Comparison of ENCODE assay signal across 18 cellular contexts in the genomic region with DNA sequence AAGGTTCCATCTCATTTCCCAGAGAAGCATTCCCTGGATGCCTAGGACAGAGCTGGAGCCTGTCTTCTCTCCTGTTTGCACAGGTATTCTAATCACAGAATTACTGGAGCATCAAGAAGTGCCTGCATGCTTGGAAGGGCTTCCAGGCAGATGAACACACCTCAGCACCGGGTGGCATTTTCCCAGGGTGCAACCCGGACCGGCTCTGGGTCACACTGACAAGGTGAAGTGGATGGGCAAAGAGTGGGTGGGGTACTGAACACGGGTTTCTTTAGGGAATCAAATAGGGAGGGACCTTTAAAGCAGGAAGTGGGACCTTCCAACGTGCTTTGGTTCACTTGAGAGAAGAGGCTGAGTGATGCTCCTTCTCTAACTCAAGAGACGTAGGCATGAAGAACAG. TPM values are rescaled to one million over a fixed set of nuclear protein-coding genes. Genes with fewer than 3 reads are reported as not detected.
DNase-seq lines count a peak whose midpoint lies in the region; ATAC-seq and TF ChIP-seq lines count a peak whose summit lies in the region.
"Had no signal": no experiment of that assay in that cellular context is flagged by ENCODE, and none has a peak within 500 bp of the region (broad histone marks: within the 10 kb centered on the region; RNA-seq: fewer than 3 reads in every experiment).

No MANE protein-coding gene starts in this region.

- H3K4me2 ChIP-seq in hepatocyte (no peak overlapping the region), trophoblast cell (ENCODE audit: low read length) (no peak overlapping the region)

- peak overlapping the region; percentile 98 for H2BK5ac ChIP-seq in trophoblast cell (ENCODE audit: low read depth, low read length, poor library complexity)

- no peak overlapping the region for H3K27ac Mint-ChIP-seq in naive thymus-derived CD8-positive, alpha-beta T cell

- H3K4me1 ChIP-seq in hepatocyte (ENCODE audit: insufficient read depth) (peaks cover 16% of the 10 kb centered on the region), trophoblast cell (ENCODE audit: control insufficient read depth in 1 of 2, insufficient read depth in 2 of 2, low read length in 2 of 2) (peaks cover 42 to 52% of the 10 kb centered on the region in 2 experiments), thoracic aorta (ENCODE audit: control insufficient read depth in 1 of 2, low read depth in 2 of 2) (peaks cover 28 to 51% of the 10 kb centered on the region in 2 donors)

- WGBS in hepatocyte (ENCODE audit: low lambda C conversion rate, missing lambda C conversion rate): 87% methylated on average over 6 of the region's 6 CpGs
- WGBS in trophoblast cell (ENCODE audit: extremely low coverage, insufficient coverage, insufficient read length): no CpG with 5 or more reads among the region's 6 CpGs

- CTCF ChIA-PET in RWPE1 (lab: Yijun Ruan, JAX): interaction anchor here (0.7 to 1.4 kb wide), 2 partner anchors 28 to 1526 kb away, joined by 3 to 4 read pairs; no protein-coding TSS in a partner anchor

- peaks cover 0 to 2% (median 0%) of the 10 kb centered on the region in 5 donors for H3K27me3 Mint-ChIP-seq in naive thymus-derived CD8-positive, alpha-beta T cell
- H3K27me3 Mint-ChIP-seq: CD4-positive, CD25-positive, alpha-beta regulatory T cell had no signal

- POLR2A ChIA-PET in RWPE1 (lab: Yijun Ruan, JAX; ENCODE audit: low non-redundant PET): no interaction called here
- POLR2A ChIA-PET in naive thymus-derived CD8-positive, alpha-beta T cell (lab: Charles Lee): no interaction called here

- peaks cover 0 to 2% (median 2%) of the 10 kb centered on the region in 4 donors for H3K4me1 Mint-ChIP-seq in naive thymus-derived CD8-positive, alpha-beta T cell

- peak overlapping the region; percentile 44 for H4K8ac ChIP-seq in trophoblast cell (ENCODE audit: low read depth, low read length)

- H3K9me3 Mint-ChIP-seq in naive thymus-derived CD8-positive, alpha-beta T cell: no peaks in the 10 kb centered on the region

- H3K9me3 ChIP-seq in hepatocyte (ENCODE audit: low read depth) (no peaks in the 10 kb centered on the region), trophoblast cell (ENCODE audit: insufficient read depth, low read depth, low read length) (no peaks in the 10 kb centered on the region), thoracic aorta (no peaks in the 10 kb centered on the region)

- H2BK120ac ChIP-seq in trophoblast cell (ENCODE audit: insufficient read depth, low read length, poor library complexity): peak overlapping the region; percentile 92

- DNase-seq in RWPE1 (ENCODE audit: low spot score) (no peak), hepatocyte (ENCODE audit: low spot score) (no peak), trophoblast cell (peak; percentile 23 to 65), thoracic aorta (ENCODE audit: low spot score) (no peak), NCI-H2081 treated with DMSO at 0.1 percent for 48 hours (lab: John Stamatoyannopoulos, UW) (no peak), GM19238 (ENCODE audit: insufficient read length, low spot score) (no peak)
- no peak for DNase-seq in naive thymus-derived CD8-positive, alpha-beta T cell
- DNase-seq: CD4-positive, CD25-positive, alpha-beta regulatory T cell; GOT3; HCEC 1CT; KG1; NCI-H1092 treated with DMSO at 0.1 percent for 48 hours; NCI-H1436 treated with DMSO at 0.1 percent for 48 hours; NCI-H1930; NCI-H226; NCI-H510A treated with DMSO at 0.1 percent for 48 hours; NCI-H748 treated with DMSO at 0.1 percent for 48 hours had no signal

- H4K91ac ChIP-seq in trophoblast cell (ENCODE audit: low read depth, low read length): peak overlapping the region; percentile 97

- H3K9ac ChIP-seq in trophoblast cell (ENCODE audit: low read length): no peak overlapping the region

- TF ChIP-seq CTCF in RWPE1 (conservative IDR thresholded peaks at IDR 0.05; ENCODE audit: low read depth) (no peak), hepatocyte (IDR thresholded peaks at IDR 0.05; ENCODE audit: poor library complexity) (no peak), thoracic aorta (IDR thresholded peaks at IDR 0.05) (no peak)

- H3K27ac ChIP-seq in RWPE1: peak overlapping the region; percentile 48
- peak overlapping the region; percentile 48 for H3K27ac ChIP-seq in hepatocyte
- H3K27ac ChIP-seq in trophoblast cell (ENCODE audit: low read depth, low read length): peak overlapping the region; percentile 97
- H3K27ac ChIP-seq in thoracic aorta: peak overlapping the region; percentile 36 to 60

- peak overlapping the region; percentile 86 for H3K14ac ChIP-seq in trophoblast cell (ENCODE audit: low read length)

- no peak for ATAC-seq in thoracic aorta (ENCODE audit: insufficient number of reproducible peaks, low FRiP score, low read depth)
- no peak for ATAC-seq in naive thymus-derived CD8-positive, alpha-beta T cell

- H3K9me2 ChIP-seq in hepatocyte (replicated peaks; ENCODE audit: insufficient read depth): no peaks in the 10 kb centered on the region

- H3K4me3 Mint-ChIP-seq in naive thymus-derived CD8-positive, alpha-beta T cell: no peak overlapping the region

- no peaks in the 10 kb centered on the region for H4K20me1 ChIP-seq in hepatocyte (ENCODE audit: insufficient read depth, poor library complexity, severe bottlenecking)

- peak overlapping the region; percentile 84 for H2BK12ac ChIP-seq in trophoblast cell (ENCODE audit: low read length)

- no peaks in the 10 kb centered on the region for H3K36me3 Mint-ChIP-seq in naive thymus-derived CD8-positive, alpha-beta T cell
- H3K36me3 Mint-ChIP-seq: CD4-positive, CD25-positive, alpha-beta regulatory T cell had no signal

- peak overlapping the region; percentile 14 for H4K12ac ChIP-seq in trophoblast cell (ENCODE audit: low read depth, low read length)

- no peaks in the 10 kb centered on the region for H3K36me3 ChIP-seq in hepatocyte (replicated peaks; ENCODE audit: insufficient read depth, low read depth)
- peaks cover 21 to 31% of the 10 kb centered on the region in 2 experiments for H3K36me3 ChIP-seq in trophoblast cell (ENCODE audit: control insufficient read depth in 1 of 2, insufficient read depth in 2 of 2, low read length in 2 of 2)
- H3K36me3 ChIP-seq in thoracic aorta: peaks cover 33% of the 10 kb centered on the region

- peak overlapping the region; percentile 13 for H2AK5ac ChIP-seq in trophoblast cell (ENCODE audit: low read length)

- H3K27me3 ChIP-seq in hepatocyte (no peaks in the 10 kb centered on the region), trophoblast cell (ENCODE audit: insufficient read depth, low read length) (no peaks in the 10 kb centered on the region), thoracic aorta (replicated peaks; ENCODE audit: insufficient read depth) (no peaks in the 10 kb centered on the region)

- H3K79me2 ChIP-seq in hepatocyte: no peaks in the 10 kb centered on the region
- H3K79me2 ChIP-seq in trophoblast cell (ENCODE audit: control insufficient read depth, insufficient read depth, low read length, poor library complexity): peaks cover 12% of the 10 kb centered on the region

- H3K18ac ChIP-seq in trophoblast cell (ENCODE audit: low read length): peak overlapping the region; percentile 83

- peak overlapping the region; percentile 42 for H3K4ac ChIP-seq in trophoblast cell (ENCODE audit: low read depth, low read length)

- peaks cover 63% of the 10 kb centered on the region for H3K79me1 ChIP-seq in trophoblast cell (ENCODE audit: low read length)

- H2AFZ ChIP-seq in hepatocyte (no peak overlapping the region), trophoblast cell (ENCODE audit: insufficient read depth, low read length, poor library complexity) (no peak overlapping the region)

- H3K4me3 ChIP-seq in hepatocyte (no peak overlapping the region), trophoblast cell (ENCODE audit: low read depth, low read length) (no peak overlapping the region), thoracic aorta (no peak overlapping the region)

- no peak overlapping the region for H3K23ac ChIP-seq in trophoblast cell (ENCODE audit: low read length)

RNA-seq across cellular contexts. Expression of a gene that starts 7.1 kb away (rescaled TPM):
- 70.7 and 85.9 TPM in 2 replicates for total RNA-seq in hepatocyte
- polyA plus RNA-seq in hepatocyte: 85.5 and 89.0 TPM in 2 replicates
- 66.7 and 70.3 TPM in 2 replicates for polyA plus RNA-seq in trophoblast cell (2013)
- 10 to 100 TPM; 69.2 to 99.5 TPM for total RNA-seq in thoracic aorta
- 10 to 100 TPM; 35.3 to 36.3 TPM for total RNA-seq in naive thymus-derived CD8-positive, alpha-beta T cell
- 10 to 100 TPM; 60.6 to 87.3 (median 77.8) TPM for polyA plus RNA-seq in naive thymus-derived CD8-positive, alpha-beta T cell

RNA-seq across cellular contexts. Expression of a gene that starts 34.3 kb away (rescaled TPM):
- 0.28 TPM in 1 of 2 replicates, not detected in the other for total RNA-seq in hepatocyte
- polyA plus RNA-seq in hepatocyte: 0.68 TPM in 1 of 2 replicates, not detected in the other
- 1.4 and 1.5 TPM in 2 replicates for polyA plus RNA-seq in trophoblast cell (2013)
- total RNA-seq in thoracic aorta: not detected
- not detected for total RNA-seq in naive thymus-derived CD8-positive, alpha-beta T cell
- not detected for polyA plus RNA-seq in naive thymus-derived CD8-positive, alpha-beta T cell
- total RNA-seq: CD4-positive, CD25-positive, alpha-beta regulatory T cell had no signal
- polyA plus RNA-seq: BJ; CD4-positive, CD25-positive, alpha-beta regulatory T cell had no signal

RNA-seq across cellular contexts. Expression of a gene that starts 52.1 kb away (rescaled TPM):
- total RNA-seq in hepatocyte (95.1 and 127 TPM in 2 replicates), thoracic aorta (100 to 1,000 TPM; 183 to 323 TPM)
- 90.2 and 116 TPM in 2 replicates for polyA plus RNA-seq in hepatocyte
- polyA plus RNA-seq in trophoblast cell (2013): 43.1 and 44.2 TPM in 2 replicates
- not detected for total RNA-seq in naive thymus-derived CD8-positive, alpha-beta T cell
- polyA plus RNA-seq in naive thymus-derived CD8-positive, alpha-beta T cell: under 1 TPM in 1 of 3 donors, not detected in 2; 0.20 TPM
- total RNA-seq: CD4-positive, CD25-positive, alpha-beta regulatory T cell had no signal
- polyA plus RNA-seq: CD4-positive, CD25-positive, alpha-beta regulatory T cell had no signal

Comparison
In these comparisons a context has a peak if more than half of its experiments do, and no peak if none do; other contexts are left out.
1. DNase-seq: peak in trophoblast cell (2 of 2); none in RWPE1 (single experiment), hepatocyte (single experiment), thoracic aorta (single experiment), NCI-H2081 treated with DMSO at 0.1 percent for 48 hours (single experiment), naive thymus-derived CD8-positive, alpha-beta T cell (0 of 10) and GM19238 (single experiment).
2. RNA of a gene that starts 52.1 kb away (total RNA-seq): 183 to 323 TPM in thoracic aorta and 95.1 to 127 TPM in hepatocyte; not detected in naive thymus-derived CD8-positive, alpha-beta T cell; every median in the first group is over 10 times any median in the second.
3. Peak in every context shown above with its lines, with median percentiles within 50 percentile points of each other: H3K27ac ChIP-seq.